26 cellular contexts compared by ENCODE assay signal in the genomic region with DNA sequence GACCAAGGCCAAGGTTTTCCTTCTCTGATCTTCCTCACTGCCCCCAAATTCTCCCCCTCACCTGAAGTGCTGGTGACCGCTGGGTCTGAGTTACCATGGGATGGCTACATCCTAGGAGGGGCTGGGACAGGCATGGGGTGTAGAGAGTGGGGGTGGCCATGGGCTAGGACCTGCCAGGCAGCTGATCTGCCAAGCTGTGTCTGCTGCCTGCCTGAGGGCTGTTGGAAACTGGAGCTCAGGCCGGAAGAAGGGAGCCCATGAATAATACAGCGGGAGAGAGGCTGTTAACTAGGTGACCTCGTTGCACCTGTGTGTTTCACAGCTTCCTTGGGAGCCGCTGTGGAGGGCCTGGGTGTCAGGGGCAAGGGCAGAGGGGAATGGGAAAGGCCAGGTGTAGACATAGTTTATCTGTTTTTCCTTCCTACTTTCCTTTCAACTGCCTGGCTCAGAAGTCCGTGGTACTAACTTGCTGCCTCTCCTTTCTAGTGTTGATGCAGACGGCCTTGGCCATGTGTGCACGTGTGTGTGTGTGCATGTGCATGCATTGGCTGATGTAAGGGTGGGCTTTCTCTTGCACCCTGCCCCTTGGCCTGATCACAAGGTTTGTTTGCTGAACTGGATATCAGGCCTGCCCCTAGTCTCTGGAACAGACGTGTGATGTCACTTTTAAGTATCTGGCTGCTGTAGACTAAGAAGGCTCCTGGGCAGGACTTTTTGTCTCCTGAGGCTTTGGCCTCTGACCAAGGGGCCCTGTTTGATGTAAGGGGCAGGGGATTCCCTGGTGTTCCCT.
"Had no signal": no experiment of that assay in that cellular context is flagged by ENCODE, and none has a peak within 500 bp of the region (broad histone marks: within the 10 kb centered on the region; RNA-seq: fewer than 3 reads in every experiment).

No MANE protein-coding gene starts in this region.

- H3K4me3 Mint-ChIP-seq: effector memory CD8-positive, alpha-beta T cell; memory B cell; naive B cell; nephron; stimulated activated memory B cell treated with anti-CD40 and anti-IgM and Interleukin-4, amounts not matched to agents 10 μg/mL and 1 μg/mL and 100 μg/mL, for 72 hours; stimulated activated naive CD8-positive, alpha-beta T cell treated with anti-CD3 and anti-CD28 coated beads, Interleukin-15, Interleukin-2, amounts not matched to agents 100 ng/mL and 50 ng/mL, for 24 hours had no signal

- H3K27ac Mint-ChIP-seq: effector memory CD8-positive, alpha-beta T cell; memory B cell; naive B cell; nephron; stimulated activated memory B cell treated with anti-CD40 and anti-IgM and Interleukin-4, amounts not matched to agents 10 μg/mL and 1 μg/mL and 100 μg/mL, for 72 hours; stimulated activated naive CD8-positive, alpha-beta T cell treated with anti-CD3 and anti-CD28 coated beads, Interleukin-15, Interleukin-2, amounts not matched to agents 100 ng/mL and 50 ng/mL, for 24 hours had no signal

- H3K27me3 Mint-ChIP-seq: stimulated activated naive CD8-positive, alpha-beta T cell treated with anti-CD3 and anti-CD28 coated beads, Interleukin-15, Interleukin-2, amounts not matched to agents 100 ng/mL and 50 ng/mL, for 24 hours had no signal

- H3K4me1 Mint-ChIP-seq: memory B cell; naive B cell; stimulated activated memory B cell treated with anti-CD40 and anti-IgM and Interleukin-4, amounts not matched to agents 10 μg/mL and 1 μg/mL and 100 μg/mL, for 72 hours had no signal

- H3K9ac ChIP-seq: parathyroid adenoma had no signal

- H3K27me3 ChIP-seq: dorsolateral prefrontal cortex, esophagus squamous epithelium, gastroesophageal sphincter, upper lobe of right lung had no signal

- H2AFZ ChIP-seq: parathyroid adenoma had no signal

- H3K36me3 ChIP-seq: esophagus squamous epithelium, gastroesophageal sphincter, left lung, lower lobe of right lung, spleen, tibial artery, upper lobe of right lung had no signal

- H3K36me3 Mint-ChIP-seq: stimulated activated memory B cell treated with anti-CD40 and anti-IgM and Interleukin-4, amounts not matched to agents 10 μg/mL and 1 μg/mL and 100 μg/mL, for 72 hours had no signal

- DNase-seq: cortex of kidney; effector memory CD8-positive, alpha-beta T cell; esophagus squamous epithelium; foreskin fibroblast; glutamatergic neuron; islet precursor cell; left lung; lower lobe of right lung; naive B cell; occipital lobe; psoas muscle; retina; spleen; stimulated activated CD4-positive, alpha-beta T cell treated with anti-CD3 and anti-CD28 coated beads, Interleukin-15, amount 100 ng/mL, for 24 hours; stimulated activated CD4-positive, alpha-beta T cell treated with anti-CD3 and anti-CD28 coated beads, Interleukin-1b, Interleukin-23, amount 100 ng/mL, for 48 hours; stimulated activated CD4-positive, alpha-beta T cell treated with anti-CD3 and anti-CD28 coated beads, Interleukin-4, amount 100 ng/mL, for 24 hours; tibial artery; upper lobe of right lung had no signal

- H3K27ac ChIP-seq: dorsolateral prefrontal cortex, esophagus squamous epithelium, gastroesophageal sphincter, left lung, lower lobe of right lung, parathyroid adenoma, psoas muscle, spleen, tibial artery, upper lobe of right lung had no signal

- H3K4me3 ChIP-seq: dorsolateral prefrontal cortex, esophagus squamous epithelium, gastroesophageal sphincter, left lung, lower lobe of right lung, psoas muscle, spleen, tibial artery, upper lobe of right lung had no signal

- H3K4me1 ChIP-seq: esophagus squamous epithelium, left lung, lower lobe of right lung, parathyroid adenoma, psoas muscle, spleen, tibial artery, upper lobe of right lung had no signal

- ATAC-seq: effector memory CD8-positive, alpha-beta T cell; gastroesophageal sphincter; left lung; lower lobe of right lung; psoas muscle; sciatic nerve; stimulated activated memory B cell treated with anti-CD40 and anti-IgM and Interleukin-4, amounts not matched to agents 10 μg/mL and 1 μg/mL and 100 μg/mL, for 72 hours; upper lobe of right lung had no signal
